1 cellular context compared by ENCODE assay signal in the genomic region with DNA sequence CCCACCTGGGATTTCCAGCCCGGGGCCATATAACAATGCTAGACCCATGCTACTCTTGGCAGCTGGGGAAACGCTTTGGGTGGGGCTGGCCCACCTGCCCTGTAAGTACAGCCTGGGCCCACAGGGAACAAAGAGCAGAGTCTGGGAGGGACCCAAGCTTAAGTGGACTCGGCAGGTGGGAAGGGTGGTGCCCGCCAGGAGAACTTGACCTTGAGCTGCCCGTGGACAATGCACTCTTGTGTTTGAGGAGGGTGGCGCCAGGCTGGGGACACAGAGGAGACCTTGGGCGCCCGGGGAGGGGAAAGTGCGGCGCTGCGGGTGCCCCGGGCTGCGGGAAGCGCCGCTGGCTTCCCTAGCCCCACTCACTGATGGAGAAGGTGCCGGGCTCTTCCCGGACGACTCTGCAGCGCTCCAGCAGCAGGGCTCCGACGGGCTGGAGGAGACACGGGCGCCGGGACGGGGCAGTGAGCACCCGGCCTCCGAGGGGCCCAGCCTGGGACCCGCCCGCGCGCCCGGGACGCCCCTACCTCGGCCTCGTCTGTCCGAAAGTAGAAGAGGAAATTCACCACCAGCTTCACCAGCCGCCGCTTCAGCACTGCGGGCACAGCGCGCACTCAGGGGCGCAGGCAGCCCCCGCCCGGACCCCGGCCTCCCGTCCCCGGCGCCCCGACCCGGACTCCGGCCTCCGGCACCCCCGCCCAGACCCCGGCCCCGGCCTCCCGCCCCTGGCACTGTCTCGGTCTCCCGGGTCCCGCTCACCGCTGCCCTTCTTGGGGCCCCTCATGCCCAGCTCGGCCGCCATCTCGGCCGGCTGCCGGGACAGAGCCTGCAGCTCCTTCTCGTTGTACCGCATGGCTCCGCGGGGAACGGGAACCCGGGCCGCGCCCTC.
TF ChIP-seq lines count a peak whose summit lies in the region.

No MANE protein-coding gene starts in this region.

TF ChIP-seq in GM23338, 12 proteins besides CTCF, POLR2A, EP300 and RAD21 (continued from another document):
- TF ChIP-seq REST (IDR thresholded peaks at IDR 0.05; ENCODE audit: unreplicated experiment) (no peak), ZNF114 (CRISPR knock-in tag; IDR thresholded peaks at IDR 0.05) (no peak), EZH2 (IDR thresholded peaks at IDR 0.05; ENCODE audit: low read depth, unreplicated experiment) (no peak), STAT1 (IDR thresholded peaks at IDR 0.05; ENCODE audit: unreplicated experiment) (no peak), ETS1 (IDR thresholded peaks at IDR 0.05) (no peak), POLR2AphosphoS5 (IDR thresholded peaks at IDR 0.05; ENCODE audit: low read depth) (no peak; the same call in 1 of the 2 replicates), NANOG (IDR thresholded peaks at IDR 0.05; ENCODE audit: borderline replicate concordance) (no peak)
- TF ChIP-seq, protein P1, sequence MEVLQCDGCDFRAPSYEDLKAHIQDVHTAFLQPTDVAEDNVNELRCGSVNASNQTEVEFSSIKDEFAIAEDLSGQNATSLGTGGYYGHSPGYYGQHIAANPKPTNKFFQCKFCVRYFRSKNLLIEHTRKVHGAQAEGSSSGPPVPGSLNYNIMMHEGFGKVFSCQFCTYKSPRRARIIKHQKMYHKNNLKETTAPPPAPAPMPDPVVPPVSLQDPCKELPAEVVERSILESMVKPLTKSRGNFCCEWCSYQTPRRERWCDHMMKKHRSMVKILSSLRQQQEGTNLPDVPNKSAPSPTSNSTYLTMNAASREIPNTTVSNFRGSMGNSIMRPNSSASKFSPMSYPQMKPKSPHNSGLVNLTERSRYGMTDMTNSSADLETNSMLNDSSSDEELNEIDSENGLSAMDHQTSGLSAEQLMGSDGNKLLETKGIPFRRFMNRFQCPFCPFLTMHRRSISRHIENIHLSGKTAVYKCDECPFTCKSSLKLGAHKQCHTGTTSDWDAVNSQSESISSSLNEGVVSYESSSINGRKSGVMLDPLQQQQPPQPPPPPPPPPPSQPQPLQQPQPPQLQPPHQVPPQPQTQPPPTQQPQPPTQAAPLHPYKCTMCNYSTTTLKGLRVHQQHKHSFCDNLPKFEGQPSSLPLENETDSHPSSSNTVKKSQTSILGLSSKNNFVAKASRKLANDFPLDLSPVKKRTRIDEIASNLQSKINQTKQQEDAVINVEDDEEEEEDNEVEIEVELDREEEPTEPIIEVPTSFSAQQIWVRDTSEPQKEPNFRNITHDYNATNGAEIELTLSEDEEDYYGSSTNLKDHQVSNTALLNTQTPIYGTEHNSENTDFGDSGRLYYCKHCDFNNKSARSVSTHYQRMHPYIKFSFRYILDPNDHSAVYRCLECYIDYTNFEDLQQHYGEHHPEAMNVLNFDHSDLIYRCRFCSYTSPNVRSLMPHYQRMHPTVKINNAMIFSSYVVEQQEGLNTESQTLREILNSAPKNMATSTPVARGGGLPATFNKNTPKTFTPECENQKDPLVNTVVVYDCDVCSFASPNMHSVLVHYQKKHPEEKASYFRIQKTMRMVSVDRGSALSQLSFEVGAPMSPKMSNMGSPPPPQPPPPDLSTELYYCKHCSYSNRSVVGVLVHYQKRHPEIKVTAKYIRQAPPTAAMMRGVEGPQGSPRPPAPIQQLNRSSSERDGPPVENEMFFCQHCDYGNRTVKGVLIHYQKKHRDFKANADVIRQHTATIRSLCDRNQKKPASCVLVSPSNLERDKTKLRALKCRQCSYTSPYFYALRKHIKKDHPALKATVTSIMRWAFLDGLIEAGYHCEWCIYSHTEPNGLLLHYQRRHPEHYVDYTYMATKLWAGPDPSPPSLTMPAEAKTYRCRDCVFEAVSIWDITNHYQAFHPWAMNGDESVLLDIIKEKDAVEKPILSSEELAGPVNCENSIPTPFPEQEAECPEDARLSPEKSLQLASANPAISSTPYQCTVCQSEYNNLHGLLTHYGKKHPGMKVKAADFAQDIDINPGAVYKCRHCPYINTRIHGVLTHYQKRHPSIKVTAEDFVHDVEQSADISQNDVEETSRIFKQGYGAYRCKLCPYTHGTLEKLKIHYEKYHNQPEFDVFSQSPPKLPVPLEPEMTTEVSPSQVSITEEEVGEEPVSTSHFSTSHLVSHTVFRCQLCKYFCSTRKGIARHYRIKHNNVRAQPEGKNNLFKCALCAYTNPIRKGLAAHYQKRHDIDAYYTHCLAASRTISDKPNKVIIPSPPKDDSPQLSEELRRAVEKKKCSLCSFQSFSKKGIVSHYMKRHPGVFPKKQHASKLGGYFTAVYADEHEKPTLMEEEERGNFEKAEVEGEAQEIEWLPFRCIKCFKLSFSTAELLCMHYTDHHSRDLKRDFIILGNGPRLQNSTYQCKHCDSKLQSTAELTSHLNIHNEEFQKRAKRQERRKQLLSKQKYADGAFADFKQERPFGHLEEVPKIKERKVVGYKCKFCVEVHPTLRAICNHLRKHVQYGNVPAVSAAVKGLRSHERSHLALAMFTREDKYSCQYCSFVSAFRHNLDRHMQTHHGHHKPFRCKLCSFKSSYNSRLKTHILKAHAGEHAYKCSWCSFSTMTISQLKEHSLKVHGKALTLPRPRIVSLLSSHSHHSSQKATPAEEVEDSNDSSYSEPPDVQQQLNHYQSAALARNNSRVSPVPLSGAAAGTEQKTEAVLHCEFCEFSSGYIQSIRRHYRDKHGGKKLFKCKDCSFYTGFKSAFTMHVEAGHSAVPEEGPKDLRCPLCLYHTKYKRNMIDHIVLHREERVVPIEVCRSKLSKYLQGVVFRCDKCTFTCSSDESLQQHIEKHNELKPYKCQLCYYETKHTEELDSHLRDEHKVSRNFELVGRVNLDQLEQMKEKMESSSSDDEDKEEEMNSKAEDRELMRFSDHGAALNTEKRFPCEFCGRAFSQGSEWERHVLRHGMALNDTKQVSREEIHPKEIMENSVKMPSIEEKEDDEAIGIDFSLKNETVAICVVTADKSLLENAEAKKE (CRISPR knock-in tag; IDR thresholded peaks at IDR 0.05): no peak
